Comparison of ENCODE assay signal across 2 cellular contexts in the genomic region with DNA sequence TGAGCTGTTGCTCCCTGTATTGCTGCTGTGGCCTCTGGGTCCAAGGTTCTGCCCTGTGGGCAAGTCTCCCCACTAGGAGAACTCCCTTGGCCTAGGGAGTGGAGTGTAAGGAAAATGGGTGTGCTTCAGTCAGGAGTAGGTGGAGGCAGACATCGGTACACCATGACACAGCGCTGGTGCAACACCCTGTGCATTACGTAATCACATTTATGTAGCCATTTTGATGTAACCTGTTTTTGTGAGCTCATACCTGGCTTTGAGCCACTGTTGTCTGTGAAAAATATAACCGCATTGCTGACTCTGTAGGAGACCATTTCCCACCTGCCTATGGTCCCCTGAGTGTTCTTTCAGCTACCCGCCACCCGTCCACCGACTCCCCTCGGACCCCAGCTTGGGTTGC.
TF ChIP-seq lines count a peak whose summit lies in the region.

No MANE protein-coding gene starts in this region.

TF ChIP-seq in IMR-90, 13 proteins besides CTCF, POLR2A, EP300 and RAD21 (continued from another document):
- TF ChIP-seq, protein P1, sequence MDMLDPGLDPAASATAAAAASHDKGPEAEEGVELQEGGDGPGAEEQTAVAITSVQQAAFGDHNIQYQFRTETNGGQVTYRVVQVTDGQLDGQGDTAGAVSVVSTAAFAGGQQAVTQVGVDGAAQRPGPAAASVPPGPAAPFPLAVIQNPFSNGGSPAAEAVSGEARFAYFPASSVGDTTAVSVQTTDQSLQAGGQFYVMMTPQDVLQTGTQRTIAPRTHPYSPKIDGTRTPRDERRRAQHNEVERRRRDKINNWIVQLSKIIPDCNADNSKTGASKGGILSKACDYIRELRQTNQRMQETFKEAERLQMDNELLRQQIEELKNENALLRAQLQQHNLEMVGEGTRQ (IDR thresholded peaks at IDR 0.05; ENCODE audit: low read depth, low read length), result no peak
- TF ChIP-seq BHLHE40 (IDR thresholded peaks at IDR 0.05; ENCODE audit: low read depth, low read length), result no peak
TF ChIP-seq in IMR-90: peak in this region for 1.

TF ChIP-seq in neural cell, 6 proteins besides CTCF, POLR2A, EP300 and RAD21 (continued from another document):
- TF ChIP-seq, protein P2, sequence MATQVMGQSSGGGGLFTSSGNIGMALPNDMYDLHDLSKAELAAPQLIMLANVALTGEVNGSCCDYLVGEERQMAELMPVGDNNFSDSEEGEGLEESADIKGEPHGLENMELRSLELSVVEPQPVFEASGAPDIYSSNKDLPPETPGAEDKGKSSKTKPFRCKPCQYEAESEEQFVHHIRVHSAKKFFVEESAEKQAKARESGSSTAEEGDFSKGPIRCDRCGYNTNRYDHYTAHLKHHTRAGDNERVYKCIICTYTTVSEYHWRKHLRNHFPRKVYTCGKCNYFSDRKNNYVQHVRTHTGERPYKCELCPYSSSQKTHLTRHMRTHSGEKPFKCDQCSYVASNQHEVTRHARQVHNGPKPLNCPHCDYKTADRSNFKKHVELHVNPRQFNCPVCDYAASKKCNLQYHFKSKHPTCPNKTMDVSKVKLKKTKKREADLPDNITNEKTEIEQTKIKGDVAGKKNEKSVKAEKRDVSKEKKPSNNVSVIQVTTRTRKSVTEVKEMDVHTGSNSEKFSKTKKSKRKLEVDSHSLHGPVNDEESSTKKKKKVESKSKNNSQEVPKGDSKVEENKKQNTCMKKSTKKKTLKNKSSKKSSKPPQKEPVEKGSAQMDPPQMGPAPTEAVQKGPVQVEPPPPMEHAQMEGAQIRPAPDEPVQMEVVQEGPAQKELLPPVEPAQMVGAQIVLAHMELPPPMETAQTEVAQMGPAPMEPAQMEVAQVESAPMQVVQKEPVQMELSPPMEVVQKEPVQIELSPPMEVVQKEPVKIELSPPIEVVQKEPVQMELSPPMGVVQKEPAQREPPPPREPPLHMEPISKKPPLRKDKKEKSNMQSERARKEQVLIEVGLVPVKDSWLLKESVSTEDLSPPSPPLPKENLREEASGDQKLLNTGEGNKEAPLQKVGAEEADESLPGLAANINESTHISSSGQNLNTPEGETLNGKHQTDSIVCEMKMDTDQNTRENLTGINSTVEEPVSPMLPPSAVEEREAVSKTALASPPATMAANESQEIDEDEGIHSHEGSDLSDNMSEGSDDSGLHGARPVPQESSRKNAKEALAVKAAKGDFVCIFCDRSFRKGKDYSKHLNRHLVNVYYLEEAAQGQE (IDR thresholded peaks at IDR 0.05; ENCODE audit: borderline replicate concordance), result no peak
- no peak for TF ChIP-seq EZH2 (IDR thresholded peaks at IDR 0.05; ENCODE audit: borderline replicate concordance, insufficient read depth, low read length, poor library complexity, severe bottlenecking)
- TF ChIP-seq MXI1 (conservative IDR thresholded peaks at IDR 0.05; ENCODE audit: poor library complexity, severe bottlenecking), result no peak
- no peak for TF ChIP-seq SMC3 (conservative IDR thresholded peaks at IDR 0.05; ENCODE audit: poor library complexity)
- TF ChIP-seq POLR2AphosphoS5 (IDR thresholded peaks at IDR 0.05), result no peak
